13 cellular contexts compared by ENCODE assay signal in the genomic region with DNA sequence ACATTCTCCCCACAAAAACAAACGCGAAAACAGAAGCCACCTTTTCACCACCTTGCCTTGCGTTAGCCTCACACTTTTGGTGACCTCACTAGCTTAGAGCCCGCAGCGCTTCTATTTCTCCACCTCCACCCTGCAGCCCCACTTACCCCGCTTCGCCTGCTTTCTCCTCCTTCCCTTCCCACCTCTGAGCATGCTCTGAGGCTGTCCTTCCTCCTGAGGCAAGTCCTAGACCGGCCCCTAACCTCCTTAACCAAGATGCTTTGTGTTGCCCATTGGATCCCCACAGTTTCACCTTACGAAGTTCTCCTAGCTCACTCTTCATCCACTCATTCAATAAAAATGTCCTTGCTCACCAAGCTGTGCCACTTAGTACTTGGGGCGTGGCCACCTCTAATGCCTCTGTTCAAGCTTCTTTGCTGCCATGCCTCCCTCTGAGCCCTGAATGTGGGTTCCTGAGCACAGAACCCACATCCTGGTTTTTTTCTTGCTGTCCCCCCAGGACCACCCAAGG. TPM values are rescaled to one million over a fixed set of nuclear protein-coding genes. Genes with fewer than 3 reads are reported as not detected.
DNase-seq lines count a peak whose midpoint lies in the region; ATAC-seq and TF ChIP-seq lines count a peak whose summit lies in the region.
"Had no signal": no experiment of that assay in that cellular context is flagged by ENCODE, and none has a peak within 500 bp of the region (broad histone marks: within the 10 kb centered on the region; RNA-seq: fewer than 3 reads in every experiment).

No MANE protein-coding gene starts in this region.

- no peaks in the 10 kb centered on the region for H3K27me3 ChIP-seq in SJCRH30
- no peaks in the 10 kb centered on the region for H3K27me3 ChIP-seq in trophoblast cell (ENCODE audit: insufficient read depth, low read length)
- H3K27me3 ChIP-seq in sigmoid colon: peaks cover 0 to 22% (median 0%) of the 10 kb centered on the region in 3 donors

- H3K9ac ChIP-seq in trophoblast cell (ENCODE audit: low read length): no peak overlapping the region

- no peak overlapping the region for H3K4ac ChIP-seq in trophoblast cell (ENCODE audit: low read depth, low read length)

- peaks cover 2% of the 10 kb centered on the region for H3K36me3 Mint-ChIP-seq in activated T-cell treated with anti-CD3 and anti-CD28 coated beads, Interleukin-2, amount 50 U/mL, for 4 hours (ENCODE audit: insufficient read depth)
- peaks cover 4% of the 10 kb centered on the region for H3K36me3 Mint-ChIP-seq in endothelial cell (ENCODE audit: low read depth, unreplicated experiment)

- peak overlapping the region; percentile 15 for H3K27ac Mint-ChIP-seq in endothelial cell (ENCODE audit: unreplicated experiment)
- peak overlapping the region; percentile 10 to 33 for H3K27ac Mint-ChIP-seq in stimulated activated naive CD8-positive, alpha-beta T cell treated with anti-CD3 and anti-CD28 coated beads, Interleukin-15, amount 100 ng/mL, for 72 hours

- intact Hi-C loops in sigmoid colon (cut with DNase I): no loop called here

- H3K4me3 ChIP-seq in SJCRH30 (peak overlapping the region; percentile 53), trophoblast cell (ENCODE audit: low read depth, low read length) (no peak overlapping the region), sigmoid colon (no peak overlapping the region)

- no peak overlapping the region for H4K91ac ChIP-seq in trophoblast cell (ENCODE audit: low read depth, low read length)

- TF ChIP-seq CTCF in endothelial cell (IDR thresholded peaks at IDR 0.05; ENCODE audit: unreplicated experiment): no peak
- TF ChIP-seq CTCF in sigmoid colon (IDR thresholded peaks at IDR 0.05): no peak

- H3K14ac ChIP-seq in trophoblast cell (ENCODE audit: low read length): no peak overlapping the region

- H2AFZ ChIP-seq in trophoblast cell (ENCODE audit: insufficient read depth, low read length, poor library complexity): no peak overlapping the region

- no peak overlapping the region for H4K12ac ChIP-seq in trophoblast cell (ENCODE audit: low read depth, low read length)

- H3K79me2 ChIP-seq in trophoblast cell (ENCODE audit: control insufficient read depth, insufficient read depth, low read length, poor library complexity): no peaks in the 10 kb centered on the region

- H2BK120ac ChIP-seq in trophoblast cell (ENCODE audit: insufficient read depth, low read length, poor library complexity): no peak overlapping the region

- H3K4me1 ChIP-seq in SJCRH30: peaks cover 10% of the 10 kb centered on the region
- H3K4me1 ChIP-seq in trophoblast cell (ENCODE audit: control insufficient read depth in 1 of 2, insufficient read depth in 2 of 2, low read length in 2 of 2): peaks cover 3 to 6% of the 10 kb centered on the region in 2 experiments
- no peaks in the 10 kb centered on the region for H3K4me1 ChIP-seq in sigmoid colon

- no peak overlapping the region for H3K4me2 ChIP-seq in trophoblast cell (ENCODE audit: low read length)

- WGBS in trophoblast cell (ENCODE audit: extremely low coverage, insufficient coverage, insufficient read length): no CpG with 5 or more reads among the region's 10 CpGs
- WGBS in sigmoid colon, 2 donors: 71 to 79% methylated on average over 10 of the region's 10 CpGs

- H3K27me3 Mint-ChIP-seq in activated T-cell treated with anti-CD3 and anti-CD28 coated beads, Interleukin-2, amount 50 U/mL, for 4 hours (ENCODE audit: low read depth): no peaks in the 10 kb centered on the region
- H3K27me3 Mint-ChIP-seq in endothelial cell (ENCODE audit: unreplicated experiment): peaks cover 9% of the 10 kb centered on the region
- H3K27me3 Mint-ChIP-seq in stimulated activated naive CD8-positive, alpha-beta T cell treated with anti-CD3 and anti-CD28 coated beads, Interleukin-15, amount 100 ng/mL, for 72 hours: no peaks in the 10 kb centered on the region

- ATAC-seq in activated T-cell treated with anti-CD3 and anti-CD28 coated beads, Interleukin-2, amount 50 U/mL, for 4 hours: peak in 1 of 2 donors; percentile 13
- ATAC-seq in stimulated activated naive CD8-positive, alpha-beta T cell treated with anti-CD3 and anti-CD28 coated beads, Interleukin-15, amount 100 ng/mL, for 72 hours: peak; percentile 31
- no peak for ATAC-seq in HG03342 (IDR thresholded peaks at IDR 0.05; ENCODE audit: unreplicated experiment)
- ATAC-seq: PC-3 had no signal

- no peak overlapping the region for H2AK5ac ChIP-seq in trophoblast cell (ENCODE audit: low read length)

- no peak for TF ChIP-seq EP300 in sigmoid colon (IDR thresholded peaks at IDR 0.05)

- H2BK5ac ChIP-seq in trophoblast cell (ENCODE audit: low read depth, low read length, poor library complexity): no peak overlapping the region

- no peaks in the 10 kb centered on the region for H3K9me3 Mint-ChIP-seq in activated T-cell treated with anti-CD3 and anti-CD28 coated beads, Interleukin-2, amount 50 U/mL, for 4 hours
- no peaks in the 10 kb centered on the region for H3K9me3 Mint-ChIP-seq in endothelial cell (ENCODE audit: unreplicated experiment)
- H3K9me3 Mint-ChIP-seq in stimulated activated naive CD8-positive, alpha-beta T cell treated with anti-CD3 and anti-CD28 coated beads, Interleukin-15, amount 100 ng/mL, for 72 hours: no peaks in the 10 kb centered on the region

- H2BK12ac ChIP-seq in trophoblast cell (ENCODE audit: low read length): no peak overlapping the region

- H3K27ac ChIP-seq in SJCRH30 (no peak overlapping the region), trophoblast cell (ENCODE audit: low read depth, low read length) (no peak overlapping the region), sigmoid colon (peak overlapping the region in 1 of 4 donors; percentile 58)
- H3K27ac ChIP-seq: suprapubic skin, VCaP had no signal

- H3K23ac ChIP-seq in trophoblast cell (ENCODE audit: low read length): no peak overlapping the region

- H3K9me3 ChIP-seq in SJCRH30 (replicated peaks): no peaks in the 10 kb centered on the region
- H3K9me3 ChIP-seq in trophoblast cell (ENCODE audit: insufficient read depth, low read depth, low read length): no peaks in the 10 kb centered on the region
- no peaks in the 10 kb centered on the region for H3K9me3 ChIP-seq in sigmoid colon
- H3K9me3 ChIP-seq: suprapubic skin had no signal

- no peak for DNase-seq in activated T-cell treated with anti-CD3 and anti-CD28 coated beads, Interleukin-2, amount 50 U/mL, for 4 hours
- DNase-seq in activated T-cell treated with anti-CD3 and anti-CD28 coated beads, Interleukin-2, amount 50 U/mL, for 1 hour: no peak
- DNase-seq in SJCRH30: no peak
- no peak for DNase-seq in endothelial cell (ENCODE audit: low spot score)
- no peak for DNase-seq in stimulated activated naive CD8-positive, alpha-beta T cell treated with anti-CD3 and anti-CD28 coated beads, Interleukin-15, amount 100 ng/mL, for 72 hours
- no peak for DNase-seq in trophoblast cell
- no peak for DNase-seq in sigmoid colon
- DNase-seq: NCI-H1436, PC-3 had no signal

- H3K4me1 Mint-ChIP-seq in activated T-cell treated with anti-CD3 and anti-CD28 coated beads, Interleukin-2, amount 50 U/mL, for 4 hours (ENCODE audit: low read depth): peaks cover 54% of the 10 kb centered on the region
- peaks cover 56% of the 10 kb centered on the region for H3K4me1 Mint-ChIP-seq in endothelial cell (ENCODE audit: unreplicated experiment)
- peaks cover 61% of the 10 kb centered on the region for H3K4me1 Mint-ChIP-seq in stimulated activated naive CD8-positive, alpha-beta T cell treated with anti-CD3 and anti-CD28 coated beads, Interleukin-15, amount 100 ng/mL, for 72 hours

- no peaks in the 10 kb centered on the region for H3K36me3 ChIP-seq in SJCRH30
- H3K36me3 ChIP-seq in trophoblast cell (ENCODE audit: control insufficient read depth in 1 of 2, insufficient read depth in 2 of 2, low read length in 2 of 2): no peaks in the 10 kb centered on the region
- no peaks in the 10 kb centered on the region for H3K36me3 ChIP-seq in sigmoid colon
- H3K36me3 ChIP-seq: suprapubic skin had no signal

- peak overlapping the region; percentile 84 for H3K4me3 Mint-ChIP-seq in activated T-cell treated with anti-CD3 and anti-CD28 coated beads, Interleukin-2, amount 50 U/mL, for 4 hours
- H3K4me3 Mint-ChIP-seq in endothelial cell (ENCODE audit: unreplicated experiment): no peak overlapping the region
- peak overlapping the region; percentile 93 to 96 for H3K4me3 Mint-ChIP-seq in stimulated activated naive CD8-positive, alpha-beta T cell treated with anti-CD3 and anti-CD28 coated beads, Interleukin-15, amount 100 ng/mL, for 72 hours

- H3K79me1 ChIP-seq in trophoblast cell (ENCODE audit: low read length): no peaks in the 10 kb centered on the region

- no peak overlapping the region for H3K18ac ChIP-seq in trophoblast cell (ENCODE audit: low read length)

- H4K8ac ChIP-seq in trophoblast cell (ENCODE audit: low read depth, low read length): no peak overlapping the region

- TF ChIP-seq POLR2A in sigmoid colon (IDR thresholded peaks at IDR 0.05): no peak

RNA-seq across cellular contexts. Expression of a gene that starts 1.3 kb away (rescaled TPM):
- 10 to 100 TPM in 2 of 3 donors, 1 to 10 TPM in 1; 8.7 to 14.8 (median 12.8) TPM for total RNA-seq in activated T-cell treated with anti-CD3 and anti-CD28 coated beads, Interleukin-2, amount 50 U/mL, for 4 hours
- total RNA-seq in SJCRH30 (2014; rRNA removed; shearing (Covaris generic)): 2.8 and 5.3 TPM in 2 replicates
- total RNA-seq in endothelial cell (ENCODE audit: unreplicated experiment) (2.1 TPM), sigmoid colon (1 to 10 TPM; 1.6 to 4.2 (median 3.5) TPM)
- polyA plus RNA-seq in trophoblast cell (2013): 0.23 and 0.24 TPM in 2 replicates
- polyA plus RNA-seq in sigmoid colon: 10 to 100 TPM in 1 of 3 donors, 1 to 10 TPM in 2; 6.6 to 11.0 (median 7.4) TPM

RNA-seq across cellular contexts. Expression of a gene that starts 1.4 kb away (rescaled TPM):
- total RNA-seq in activated T-cell treated with anti-CD3 and anti-CD28 coated beads, Interleukin-2, amount 50 U/mL, for 4 hours: 10 to 100 TPM; 15.0 to 24.2 (median 22.7) TPM
- 3.4 and 4.2 TPM in 2 replicates for total RNA-seq in SJCRH30 (2014; rRNA removed; shearing (Covaris generic))
- total RNA-seq in endothelial cell (ENCODE audit: unreplicated experiment) (15.7 TPM), sigmoid colon (1 to 10 TPM; 1.8 to 7.1 (median 3.0) TPM)
- polyA plus RNA-seq in trophoblast cell (2013): 0.15 and 0.21 TPM in 2 replicates
- 10 to 100 TPM in 2 of 3 donors, 1 to 10 TPM in 1; 7.8 to 16.0 (median 15.2) TPM for polyA plus RNA-seq in sigmoid colon
- total RNA-seq: PC-3 had no signal

RNA-seq across cellular contexts. Expression of a gene that starts 21.5 kb away (rescaled TPM):
- under 1 TPM in 1 of 3 donors, not detected in 2; 0.23 TPM for total RNA-seq in activated T-cell treated with anti-CD3 and anti-CD28 coated beads, Interleukin-2, amount 50 U/mL, for 4 hours
- 0.43 TPM in 1 of 2 replicates, not detected in the other for total RNA-seq in SJCRH30 (2014; rRNA removed; shearing (Covaris generic))
- total RNA-seq in endothelial cell (ENCODE audit: unreplicated experiment): not detected
- 86.2 and 88.4 TPM in 2 replicates for polyA plus RNA-seq in trophoblast cell (2013)
- not detected for total RNA-seq in sigmoid colon
- polyA plus RNA-seq in sigmoid colon: under 1 TPM in 1 of 3 donors, not detected in 2; 0.38 TPM
- total RNA-seq: epithelial cell of proximal tubule had no signal
